In genomic region chr7:130999926-131000325, GRCh38 we compare ENCODE assay signal across 1 cellular context.
TF ChIP-seq lines count a peak whose summit lies in the region.

No MANE protein-coding gene starts in this region.

TF ChIP-seq in HCT116, 20 proteins besides CTCF, POLR2A, EP300 and RAD21 (continued from another document):
- no peak for TF ChIP-seq REST (IDR thresholded peaks at IDR 0.05; ENCODE audit: low read depth)
- no peak for TF ChIP-seq YY1 (IDR thresholded peaks at IDR 0.05; ENCODE audit: extremely low read depth, insufficient replicate concordance, low read depth, low read length)
- TF ChIP-seq, protein P1, sequence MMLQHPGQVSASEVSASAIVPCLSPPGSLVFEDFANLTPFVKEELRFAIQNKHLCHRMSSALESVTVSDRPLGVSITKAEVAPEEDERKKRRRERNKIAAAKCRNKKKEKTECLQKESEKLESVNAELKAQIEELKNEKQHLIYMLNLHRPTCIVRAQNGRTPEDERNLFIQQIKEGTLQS (IDR thresholded peaks at IDR 0.05) = no peak
- TF ChIP-seq SP1 (IDR thresholded peaks at IDR 0.05; ENCODE audit: low read depth) = no peak
- TF ChIP-seq ZFX (IDR thresholded peaks at IDR 0.05) = no peak; the same call in 1 of the 2 replicates
- no peak for TF ChIP-seq FOSL1 (IDR thresholded peaks at IDR 0.05; ENCODE audit: low read depth)
- no peak for TF ChIP-seq SIN3A (IDR thresholded peaks at IDR 0.05; ENCODE audit: low read depth)
- TF ChIP-seq, protein P2, sequence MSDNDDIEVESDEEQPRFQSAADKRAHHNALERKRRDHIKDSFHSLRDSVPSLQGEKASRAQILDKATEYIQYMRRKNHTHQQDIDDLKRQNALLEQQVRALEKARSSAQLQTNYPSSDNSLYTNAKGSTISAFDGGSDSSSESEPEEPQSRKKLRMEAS (IDR thresholded peaks at IDR 0.05) = no peak
- TF ChIP-seq SRF (IDR thresholded peaks at IDR 0.05; ENCODE audit: low read depth) = no peak
